In genomic region chr17:56939869-56940484, GRCh38 we compare ENCODE assay signal across 8 cellular contexts. TPM values are rescaled to one million over a fixed set of nuclear protein-coding genes. Genes with fewer than 3 reads are reported as not detected.
DNase-seq lines count a peak whose midpoint lies in the region; ATAC-seq, FAIRE-seq and TF ChIP-seq lines count a peak whose summit lies in the region.

No MANE protein-coding gene starts in this region.

- peak; percentile 65 for FAIRE-seq in HepG2 (lab: Jason Lieb, UNC)

- POLR2A ChIA-PET in HepG2 (lab: Yijun Ruan, JAX), result interaction anchor here (1.1 kb wide), 1 partner anchor 120 kb away, joined by 3 read pairs; no protein-coding TSS in a partner anchor

- DNase-seq in activated naive CD4-positive, alpha-beta T cell treated with anti-CD3 and anti-CD28 coated beads, Interleukin-2, amount 50 U/mL, for 72 hours (ENCODE audit: low spot score in 2 of 2), result no peak
- DNase-seq in activated naive CD4-positive, alpha-beta T cell treated with anti-CD3 and anti-CD28 coated beads, Interleukin-2, amount 10 ng/mL, durations not matched to agents 7 days and 5 days, result no peak
- peak; percentile 62 for DNase-seq in Jurkat, Clone E6-1 (ENCODE audit: low read depth, low spot score)
- DNase-seq in OCI-M1 (lab: John Stamatoyannopoulos, UW), result peak; percentile 90
- peak; percentile 59 for DNase-seq in cerebellar cortex (ENCODE audit: low spot score)
- DNase-seq in HepG2 (ENCODE audit: low spot score), result peak; percentile 72
- DNase-seq in upper lobe of right lung, result no peak
- DNase-seq in NK-92 treated with Interleukin-12 subunit alpha and Interleukin-12 subunit beta, amount 100 ng/mL, for 24 hours (lab: John Stamatoyannopoulos, UW), result no peak

- peak; percentile 89 for TF ChIP-seq CTCF in HepG2 (CRISPR knock-in tag; IDR thresholded peaks at IDR 0.05)
- TF ChIP-seq CTCF in upper lobe of right lung (IDR thresholded peaks at IDR 0.05), result peak; percentile 73

- no peaks in the 10 kb centered on the region for H3K9me3 ChIP-seq in HepG2 (ENCODE audit: low read length)
- H3K9me3 ChIP-seq in upper lobe of right lung, result no peaks in the 10 kb centered on the region

- no peak overlapping the region for H3K4me3 Mint-ChIP-seq in activated naive CD4-positive, alpha-beta T cell treated with anti-CD3 and anti-CD28 coated beads, Interleukin-2, amount 10 ng/mL, durations not matched to agents 7 days and 5 days

- CTCF ChIA-PET in activated naive CD4-positive, alpha-beta T cell treated with anti-CD3 and anti-CD28 coated beads, Interleukin-2, amount 10 ng/mL, durations not matched to agents 7 days and 5 days (lab: Charles Lee), result interaction anchor here (0.6 to 1.6 kb wide), 17 partner anchors 11 to 160 kb away, joined by 3 to 35 read pairs (median 4); partner anchors contain the start of genes C17orf67, DGKE and TRIM25
- CTCF ChIA-PET in HepG2 (lab: Yijun Ruan, JAX; ENCODE audit: low intra/inter-chr PET ratio, low total read pairs), result interaction anchor here (1.1 to 3.3 kb wide), 4 partner anchors 21 to 121 kb away, joined by 3 to 45 read pairs (median 10); partner anchors contain the start of gene COIL

- no peak overlapping the region for H3K4me3 ChIP-seq in Jurkat, Clone E6-1 (ENCODE audit: low read length)
- no peak overlapping the region for H3K4me3 ChIP-seq in HepG2 (replicated peaks in 1 of 3; ENCODE audit: insufficient read depth in 1 of 3, low read depth in 2 of 3, low read length in 3 of 3)
- no peak overlapping the region for H3K4me3 ChIP-seq in upper lobe of right lung

- TF ChIP-seq POLR2A in HepG2 (IDR thresholded peaks at IDR 0.05; ENCODE audit: insufficient read depth in 1 of 2, low read depth in 2 of 2, low read length in 2 of 2), result no peak

- H3K4me1 ChIP-seq in HepG2 (ENCODE audit: insufficient read depth, low read length), result peaks cover 19% of the 10 kb centered on the region
- H3K4me1 ChIP-seq in upper lobe of right lung, result no peaks in the 10 kb centered on the region

- H2AFZ ChIP-seq in HepG2 (ENCODE audit: low read length), result no peak overlapping the region

- peaks cover 14 to 72% of the 10 kb centered on the region in 2 experiments for H3K36me3 ChIP-seq in HepG2 (replicated peaks in 1 of 2; ENCODE audit: control insufficient read depth in 1 of 2, insufficient read depth in 2 of 2, low read length in 2 of 2)
- H3K36me3 ChIP-seq in upper lobe of right lung, result peaks cover 81% of the 10 kb centered on the region

- H3K27me3 ChIP-seq in HepG2 (ENCODE audit: control insufficient read depth in 1 of 2, insufficient read depth in 2 of 2, low read length in 2 of 2), result no peaks in the 10 kb centered on the region
- no peaks in the 10 kb centered on the region for H3K27me3 ChIP-seq in upper lobe of right lung

- peaks cover 3% of the 10 kb centered on the region for H4K20me1 ChIP-seq in HepG2 (ENCODE audit: insufficient read depth, low read length)

- peak; percentile 80 for TF ChIP-seq RAD21 in HepG2 (CRISPR knock-in tag; IDR thresholded peaks at IDR 0.05)

- 66% methylated on average over 11 of the region's 11 CpGs for WGBS in HepG2 (ENCODE audit: low lambda C conversion rate)

- no TSS peak for BruUV-seq in HepG2 (replicated peaks; lab: Mats Ljungman, UMichigan)

- no peak overlapping the region for H3K27ac ChIP-seq in HepG2 (ENCODE audit: extremely low read length, insufficient read depth, low read length)
- H3K27ac ChIP-seq in upper lobe of right lung, result no peak overlapping the region

- no peak for TF ChIP-seq EP300 in HepG2 (IDR thresholded peaks at IDR 0.05; ENCODE audit: low read depth in 2 of 2, low read length in 2 of 2)
- no peak for TF ChIP-seq EP300 in HepG2 (CRISPR knock-in tag; IDR thresholded peaks at IDR 0.05; ENCODE audit: borderline replicate concordance)

- H3K9me3 Mint-ChIP-seq in activated naive CD4-positive, alpha-beta T cell treated with anti-CD3 and anti-CD28 coated beads, Interleukin-2, amount 50 U/mL, for 72 hours, result no peaks in the 10 kb centered on the region
- no peaks in the 10 kb centered on the region for H3K9me3 Mint-ChIP-seq in activated naive CD4-positive, alpha-beta T cell treated with anti-CD3 and anti-CD28 coated beads, Interleukin-2, amount 10 ng/mL, durations not matched to agents 7 days and 5 days

- H3K36me3 Mint-ChIP-seq in activated naive CD4-positive, alpha-beta T cell treated with anti-CD3 and anti-CD28 coated beads, Interleukin-2, amount 50 U/mL, for 72 hours, result peaks cover 8 to 24% of the 10 kb centered on the region in 2 donors
- peaks cover 52% of the 10 kb centered on the region for H3K36me3 Mint-ChIP-seq in activated naive CD4-positive, alpha-beta T cell treated with anti-CD3 and anti-CD28 coated beads, Interleukin-2, amount 10 ng/mL, durations not matched to agents 7 days and 5 days

- H3K4me1 Mint-ChIP-seq in activated naive CD4-positive, alpha-beta T cell treated with anti-CD3 and anti-CD28 coated beads, Interleukin-2, amount 10 ng/mL, durations not matched to agents 7 days and 5 days, result peaks cover 11% of the 10 kb centered on the region

- intact Hi-C loops in HepG2 (cut with micrococcal nuclease; ENCODE audit: unreplicated experiment), result loop anchor here (1.0 to 10.0 kb wide), 2 partner anchors 45 to 121 kb away; no protein-coding TSS in a partner anchor
- intact Hi-C loops in upper lobe of right lung (cut with DNase I), result loop anchor here (5.0 kb wide), 1 partner anchor 123 kb away; no protein-coding TSS in a partner anchor

- ATAC-seq in activated naive CD4-positive, alpha-beta T cell treated with anti-CD3 and anti-CD28 coated beads, Interleukin-2, amount 50 U/mL, for 72 hours, result peak; percentile 54 to 55
- ATAC-seq in HepG2 (peak; percentile 90), upper lobe of right lung (peak; percentile 89)

- in situ Hi-C loops in HepG2 (cut with HindIII; ENCODE audit: extremely low pct_ligation_motif_present, low pct_unique_long_range_greater_than_20kb), result loop anchor here (5.0 kb wide), 1 partner anchor 123 kb away; no protein-coding TSS in a partner anchor

- H3K4me2 ChIP-seq in HepG2 (ENCODE audit: low read depth, low read length), result no peak overlapping the region

- no peaks in the 10 kb centered on the region for H3K79me2 ChIP-seq in HepG2 (ENCODE audit: insufficient read depth, low read length)

- no peak overlapping the region for H3K9ac ChIP-seq in HepG2 (ENCODE audit: insufficient read depth, low read depth, low read length)

- peak overlapping the region in 1 of 2 donors; percentile 44 for H3K27ac Mint-ChIP-seq in activated naive CD4-positive, alpha-beta T cell treated with anti-CD3 and anti-CD28 coated beads, Interleukin-2, amount 50 U/mL, for 72 hours
- H3K27ac Mint-ChIP-seq in activated naive CD4-positive, alpha-beta T cell treated with anti-CD3 and anti-CD28 coated beads, Interleukin-2, amount 10 ng/mL, durations not matched to agents 7 days and 5 days, result no peak overlapping the region

- no peaks in the 10 kb centered on the region for H3K27me3 Mint-ChIP-seq in activated naive CD4-positive, alpha-beta T cell treated with anti-CD3 and anti-CD28 coated beads, Interleukin-2, amount 10 ng/mL, durations not matched to agents 7 days and 5 days

RNA-seq across cellular contexts. Expression of gene COIL, which starts 20.9 kb away (rescaled TPM):
- total RNA-seq in activated naive CD4-positive, alpha-beta T cell treated with anti-CD3 and anti-CD28 coated beads, Interleukin-2, amount 50 U/mL, for 72 hours, result 10 to 100 TPM; 22.6 to 26.1 TPM
- 24.6 TPM for polyA plus RNA-seq in Jurkat, Clone E6-1 (2012; ENCODE audit: insufficient read depth, insufficient read length)
- total RNA-seq in HepG2 (2016; rRNA removed; fragmentation: Illumina TruSeq; extraction: Trizol) (29.4 and 39.0 TPM in 2 replicates), upper lobe of right lung (13.3 TPM)
- total RNA-seq in HepG2 (2016; cell fraction: cytosol; rRNA removed; fragmentation: Illumina TruSeq; extraction: Trizol; ENCODE audit: low read depth), result 6.3 and 7.1 TPM in 2 replicates
- total RNA-seq in HepG2 (2016; cell fraction: insoluble cytoplasmic fraction; rRNA removed; fragmentation: Illumina TruSeq; extraction: Trizol), result 30.1 and 39.1 TPM in 2 replicates
- total RNA-seq in HepG2 (2016; cell fraction: membrane; rRNA removed; fragmentation: Illumina TruSeq; extraction: Trizol), result 15.5 and 19.2 TPM in 2 replicates
- total RNA-seq in HepG2 (2016; cell fraction: nucleus; rRNA removed; fragmentation: Illumina TruSeq; extraction: Trizol), result 22.5 and 22.8 TPM in 2 replicates
- polyA plus RNA-seq in HepG2 (2011; rRNA removed), result 5.7 and 8.1 TPM in 2 replicates
- 3.4 and 4.6 TPM in 2 replicates for polyA plus RNA-seq in HepG2 (2011; cell fraction: cytosol; rRNA removed)
- 4.1 and 5.2 TPM in 2 replicates for polyA plus RNA-seq in HepG2 (2011; cell fraction: nucleus; rRNA removed)
- 9.5 and 14.7 TPM in 2 replicates for polyA plus RNA-seq in HepG2 (2012)
- 3.3 and 3.7 TPM in 2 replicates for polyA plus RNA-seq in HepG2 (2016; cell fraction: cytosol; fragmentation: Illumina TruSeq; extraction: Trizol; ENCODE audit: low read depth)
- 35.9 and 36.8 TPM in 2 replicates for polyA plus RNA-seq in HepG2 (2016; cell fraction: insoluble cytoplasmic fraction; fragmentation: Illumina TruSeq; extraction: Trizol; ENCODE audit: low read depth)
- polyA plus RNA-seq in HepG2 (2016; cell fraction: membrane; fragmentation: Illumina TruSeq; extraction: Trizol; ENCODE audit: low read depth), result 6.7 and 7.4 TPM in 2 replicates
- polyA plus RNA-seq in HepG2 (2016; cell fraction: nucleus; fragmentation: Illumina TruSeq; extraction: Trizol; ENCODE audit: insufficient read depth, low read depth), result 29.1 and 29.2 TPM in 2 replicates
- polyA minus RNA-seq in HepG2 (2011; rRNA and poly(A)+ RNA removed; ENCODE audit: low replicate concordance), result 4.9 and 6.4 TPM in 2 replicates
- 3.8 and 4.4 TPM in 2 replicates for polyA minus RNA-seq in HepG2 (2011; cell fraction: cytosol; rRNA and poly(A)+ RNA removed)
- 9.0 and 10.3 TPM in 2 replicates for polyA minus RNA-seq in HepG2 (2011; cell fraction: nucleus; rRNA and poly(A)+ RNA removed)

RNA-seq across cellular contexts. Expression of gene TRIM25, which starts 26.1 kb away (rescaled TPM):
- total RNA-seq in activated naive CD4-positive, alpha-beta T cell treated with anti-CD3 and anti-CD28 coated beads, Interleukin-2, amount 50 U/mL, for 72 hours, result 100 to 1,000 TPM; 139 to 215 TPM
- polyA plus RNA-seq in Jurkat, Clone E6-1 (2012; ENCODE audit: insufficient read depth, insufficient read length), result 30.2 TPM
- total RNA-seq in HepG2 (2016; rRNA removed; fragmentation: Illumina TruSeq; extraction: Trizol) (38.3 and 42.2 TPM in 2 replicates), upper lobe of right lung (89.3 TPM)
- total RNA-seq in HepG2 (2016; cell fraction: cytosol; rRNA removed; fragmentation: Illumina TruSeq; extraction: Trizol; ENCODE audit: low read depth), result 11.5 and 12.7 TPM in 2 replicates
- 30.2 and 40.2 TPM in 2 replicates for total RNA-seq in HepG2 (2016; cell fraction: insoluble cytoplasmic fraction; rRNA removed; fragmentation: Illumina TruSeq; extraction: Trizol)
- total RNA-seq in HepG2 (2016; cell fraction: membrane; rRNA removed; fragmentation: Illumina TruSeq; extraction: Trizol), result 13.6 and 14.8 TPM in 2 replicates
- total RNA-seq in HepG2 (2016; cell fraction: nucleus; rRNA removed; fragmentation: Illumina TruSeq; extraction: Trizol), result 60.9 and 76.8 TPM in 2 replicates
- polyA plus RNA-seq in HepG2 (2011; rRNA removed), result 30.8 and 37.6 TPM in 2 replicates
- polyA plus RNA-seq in HepG2 (2011; cell fraction: cytosol; rRNA removed), result 17.8 and 19.0 TPM in 2 replicates
- 100 and 122 TPM in 2 replicates for polyA plus RNA-seq in HepG2 (2011; cell fraction: nucleus; rRNA removed)
- polyA plus RNA-seq in HepG2 (2012), result 34.2 and 35.8 TPM in 2 replicates
- 1.8 and 2.0 TPM in 2 replicates for polyA plus RNA-seq in HepG2 (2016; cell fraction: cytosol; fragmentation: Illumina TruSeq; extraction: Trizol; ENCODE audit: low read depth)
- 32.0 and 43.7 TPM in 2 replicates for polyA plus RNA-seq in HepG2 (2016; cell fraction: insoluble cytoplasmic fraction; fragmentation: Illumina TruSeq; extraction: Trizol; ENCODE audit: low read depth)
- 5.0 and 6.2 TPM in 2 replicates for polyA plus RNA-seq in HepG2 (2016; cell fraction: membrane; fragmentation: Illumina TruSeq; extraction: Trizol; ENCODE audit: low read depth)
- polyA plus RNA-seq in HepG2 (2016; cell fraction: nucleus; fragmentation: Illumina TruSeq; extraction: Trizol; ENCODE audit: insufficient read depth, low read depth), result 104 and 121 TPM in 2 replicates
- 51.6 and 77.7 TPM in 2 replicates for polyA minus RNA-seq in HepG2 (2011; rRNA and poly(A)+ RNA removed; ENCODE audit: low replicate concordance)
- 27.8 and 28.2 TPM in 2 replicates for polyA minus RNA-seq in HepG2 (2011; cell fraction: cytosol; rRNA and poly(A)+ RNA removed)
- polyA minus RNA-seq in HepG2 (2011; cell fraction: nucleus; rRNA and poly(A)+ RNA removed), result 64.4 and 71.0 TPM in 2 replicates

RNA-seq across cellular contexts. Expression of gene SCPEP1, which starts 38.0 kb away (rescaled TPM):
- total RNA-seq in activated naive CD4-positive, alpha-beta T cell treated with anti-CD3 and anti-CD28 coated beads, Interleukin-2, amount 50 U/mL, for 72 hours, result 10 to 100 TPM; 17.6 to 33.2 TPM
- 24.0 TPM for polyA plus RNA-seq in Jurkat, Clone E6-1 (2012; ENCODE audit: insufficient read depth, insufficient read length)
- total RNA-seq in HepG2 (2016; rRNA removed; fragmentation: Illumina TruSeq; extraction: Trizol) (12.3 and 27.3 TPM in 2 replicates), upper lobe of right lung (176 TPM)
- 1.9 and 2.5 TPM in 2 replicates for total RNA-seq in HepG2 (2016; cell fraction: cytosol; rRNA removed; fragmentation: Illumina TruSeq; extraction: Trizol; ENCODE audit: low read depth)
- 13.5 and 27.2 TPM in 2 replicates for total RNA-seq in HepG2 (2016; cell fraction: insoluble cytoplasmic fraction; rRNA removed; fragmentation: Illumina TruSeq; extraction: Trizol)
- total RNA-seq in HepG2 (2016; cell fraction: membrane; rRNA removed; fragmentation: Illumina TruSeq; extraction: Trizol), result 5.4 TPM in 2 replicates
- total RNA-seq in HepG2 (2016; cell fraction: nucleus; rRNA removed; fragmentation: Illumina TruSeq; extraction: Trizol), result 18.9 and 24.3 TPM in 2 replicates
- polyA plus RNA-seq in HepG2 (2011; rRNA removed), result 20.9 and 24.3 TPM in 2 replicates
- polyA plus RNA-seq in HepG2 (2011; cell fraction: cytosol; rRNA removed), result 12.8 and 18.3 TPM in 2 replicates
- 17.7 and 24.2 TPM in 2 replicates for polyA plus RNA-seq in HepG2 (2011; cell fraction: nucleus; rRNA removed)
- 23.2 and 26.2 TPM in 2 replicates for polyA plus RNA-seq in HepG2 (2012)
- polyA plus RNA-seq in HepG2 (2016; cell fraction: cytosol; fragmentation: Illumina TruSeq; extraction: Trizol; ENCODE audit: low read depth), result 1.6 and 1.8 TPM in 2 replicates
- 10.5 and 11.5 TPM in 2 replicates for polyA plus RNA-seq in HepG2 (2016; cell fraction: insoluble cytoplasmic fraction; fragmentation: Illumina TruSeq; extraction: Trizol; ENCODE audit: low read depth)
- polyA plus RNA-seq in HepG2 (2016; cell fraction: membrane; fragmentation: Illumina TruSeq; extraction: Trizol; ENCODE audit: low read depth), result 2.4 and 3.1 TPM in 2 replicates
- polyA plus RNA-seq in HepG2 (2016; cell fraction: nucleus; fragmentation: Illumina TruSeq; extraction: Trizol; ENCODE audit: insufficient read depth, low read depth), result 32.8 and 38.7 TPM in 2 replicates
- 8.0 and 10.3 TPM in 2 replicates for polyA minus RNA-seq in HepG2 (2011; rRNA and poly(A)+ RNA removed; ENCODE audit: low replicate concordance)
- polyA minus RNA-seq in HepG2 (2011; cell fraction: cytosol; rRNA and poly(A)+ RNA removed), result 11.0 and 11.7 TPM in 2 replicates
- 6.5 and 7.5 TPM in 2 replicates for polyA minus RNA-seq in HepG2 (2011; cell fraction: nucleus; rRNA and poly(A)+ RNA removed)

Comparison
In these comparisons a context has a peak if more than half of its experiments do, and no peak if none do; other contexts are left out.
1. DNase-seq: peak in Jurkat, Clone E6-1 (single experiment), OCI-M1 (single experiment), cerebellar cortex (single experiment) and HepG2 (single experiment); none in activated naive CD4-positive, alpha-beta T cell treated with anti-CD3 and anti-CD28 coated beads, Interleukin-2, amount 50 U/mL, for 72 hours (0 of 2), activated naive CD4-positive, alpha-beta T cell treated with anti-CD3 and anti-CD28 coated beads, Interleukin-2, amount 10 ng/mL, durations not matched to agents 7 days and 5 days (single experiment), upper lobe of right lung (single experiment) and NK-92 treated with Interleukin-12 subunit alpha and Interleukin-12 subunit beta, amount 100 ng/mL, for 24 hours (single experiment).
2. Peak in every context shown above with its lines, with median percentiles within 50 percentile points of each other: ATAC-seq.